ENCODE assay signal across 27 cellular contexts in genomic region chr4:17997129-17997528, GRCh38. TPM values are rescaled to one million over a fixed set of nuclear protein-coding genes. Genes with fewer than 3 reads are reported as not detected.
DNase-seq lines count a peak whose midpoint lies in the region; ATAC-seq, FAIRE-seq and TF ChIP-seq lines count a peak whose summit lies in the region.
"Had no signal": no experiment of that assay in that cellular context is flagged by ENCODE, and none has a peak within 500 bp of the region (broad histone marks: within the 10 kb centered on the region; RNA-seq: fewer than 3 reads in every experiment).

No MANE protein-coding gene starts in this region.

- H3K27ac ChIP-seq in foreskin keratinocyte, result peak overlapping the region; percentile 38
- H3K27ac ChIP-seq: A549, PC-9 had no signal

- peak; percentile 99 for ATAC-seq in foreskin keratinocyte
- no peak for ATAC-seq in GM19452 (IDR thresholded peaks at IDR 0.05; ENCODE audit: unreplicated experiment)
- ATAC-seq: A549, HCT116, HepG2 had no signal

- peaks cover 21% of the 10 kb centered on the region for H3K4me1 ChIP-seq in foreskin keratinocyte
- H3K4me1 ChIP-seq: A549 had no signal

- DNase-seq in GM12891 (ENCODE audit: insufficient read length, low spot score) (no peak), M059J (ENCODE audit: low read depth) (peak; percentile 16), bronchial epithelial cell (ENCODE audit: low read depth) (peak; percentile 93), foreskin keratinocyte (peak; percentile 87 to 92), NCI-H526 (lab: John Stamatoyannopoulos, UW) (no peak)
- DNase-seq in effector CD4-positive, alpha-beta T cell, result no peak
- no peak for DNase-seq in stimulated activated CD4-positive, alpha-beta T cell treated with anti-CD3 and anti-CD28 coated beads, Interleukin-4, amount 100 ng/mL, for 24 hours
- DNase-seq: C1 segment of cervical spinal cord; CD4-positive, alpha-beta memory T cell; COR-L47; DMS53; Kasumi-1; MV-4-11; NCI-H1105; NCI-H1436 treated with DMSO at 0.1 percent for 48 hours; NCI-H187 treated with DMSO at 0.1 percent for 48 hours; NCI-H2107; NCI-H524; NCI-H82; NK-92 treated with Interleukin-12 subunit alpha and Interleukin-12 subunit beta, amount 100 ng/mL, for 24 hours; PC-9; SHP77 had no signal

- FAIRE-seq in GM12891 (lab: Jason Lieb, UNC) (peak; percentile 66), bronchial epithelial cell (lab: Jason Lieb, UNC) (no peak)
- FAIRE-seq: A549, H1, HepG2 had no signal

- no peaks in the 10 kb centered on the region for H3K36me3 ChIP-seq in bronchial epithelial cell (ENCODE audit: control insufficient read depth, insufficient read depth, low read length)

- H3K4me3 ChIP-seq in bronchial epithelial cell (ENCODE audit: low read depth, low read length), result no peak overlapping the region
- H3K4me3 ChIP-seq: A549, PC-9 had no signal

- no peak for TF ChIP-seq POLR2A in GM12891 (IDR thresholded peaks at IDR 0.05; ENCODE audit: low read depth, low read length)

- no peak for TF ChIP-seq CTCF in bronchial epithelial cell (IDR thresholded peaks at IDR 0.05; ENCODE audit: insufficient read depth, low read length, severe bottlenecking)
- no peak for TF ChIP-seq CTCF in foreskin keratinocyte (conservative IDR thresholded peaks at IDR 0.05)

- H3K27me3 ChIP-seq in bronchial epithelial cell (ENCODE audit: control insufficient read depth, insufficient read depth, low read length) (no peaks in the 10 kb centered on the region), foreskin keratinocyte (no peaks in the 10 kb centered on the region)

TF ChIP-seq in GM12891, 5 proteins besides CTCF, POLR2A, EP300 and RAD21:
- TF ChIP-seq POLR2AphosphoS5 (IDR thresholded peaks at IDR 0.05; ENCODE audit: low read depth, low read length) (no peak), SPI1 (IDR thresholded peaks at IDR 0.05; ENCODE audit: low read depth, low read length) (no peak), POU2F2 (IDR thresholded peaks at IDR 0.05; ENCODE audit: low read depth, low read length) (no peak), PAX5 (IDR thresholded peaks at IDR 0.05; ENCODE audit: insufficient read depth, low read length, severe bottlenecking) (no peak), TAF1 (IDR thresholded peaks at IDR 0.05; ENCODE audit: low read depth, low read length) (no peak)
TF ChIP-seq in GM12891: peak in this region for 0.

RNA-seq across cellular contexts. Expression of gene LCORL, which starts 24.4 kb away (rescaled TPM):
- polyA plus RNA-seq in GM12891 (2012; ENCODE audit: low read depth, missing spikeins), result 1.6 TPM
- 19.6 and 23.3 TPM in 2 replicates for total RNA-seq in M059J (2014; rRNA removed; shearing (Covaris generic))
- total RNA-seq in bronchial epithelial cell (6.7 and 7.4 TPM in 2 replicates), foreskin keratinocyte (7.1 and 7.3 TPM in 2 replicates)
- polyA plus RNA-seq in foreskin keratinocyte, result 1.9 and 2.3 TPM in 2 replicates

Comparison
In these comparisons a context has a peak if more than half of its experiments do, and no peak if none do; other contexts are left out.
1. DNase-seq: peak in M059J (single experiment), bronchial epithelial cell (single experiment) and foreskin keratinocyte (2 of 2); none in GM12891 (single experiment), effector CD4-positive, alpha-beta T cell (single experiment), NCI-H526 (0 of 2) and stimulated activated CD4-positive, alpha-beta T cell treated with anti-CD3 and anti-CD28 coated beads, Interleukin-4, amount 100 ng/mL, for 24 hours (single experiment).